ENCODE assay signal across 22 cellular contexts in the genomic region with DNA sequence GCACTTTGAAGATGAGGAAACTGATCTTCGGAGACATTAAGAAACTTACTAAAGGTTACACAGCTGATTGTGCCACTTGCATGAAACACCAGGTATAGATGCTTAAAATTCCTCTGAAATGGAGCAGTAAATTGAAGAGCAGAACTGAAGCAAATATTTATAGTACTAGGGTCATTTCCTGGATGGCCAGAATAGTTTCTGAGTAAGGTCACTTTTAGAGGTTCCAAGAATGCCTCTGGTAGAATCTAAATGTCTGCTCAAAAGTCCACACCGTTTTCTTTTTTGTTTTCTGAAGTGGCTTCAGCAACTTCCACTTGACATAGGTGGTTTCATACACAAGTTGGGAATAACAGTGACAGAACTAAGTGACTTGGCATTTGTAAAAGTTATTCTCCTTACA. TPM values are rescaled to one million over a fixed set of nuclear protein-coding genes. Genes with fewer than 3 reads are reported as not detected.
DNase-seq lines count a peak whose midpoint lies in the region; ATAC-seq and TF ChIP-seq lines count a peak whose summit lies in the region.
"Had no signal": no experiment of that assay in that cellular context is flagged by ENCODE, and none has a peak within 500 bp of the region (broad histone marks: within the 10 kb centered on the region; RNA-seq: fewer than 3 reads in every experiment).

No MANE protein-coding gene starts in this region.

- no peak overlapping the region for H3K27ac Mint-ChIP-seq in GM23338
- H3K27ac Mint-ChIP-seq in naive thymus-derived CD8-positive, alpha-beta T cell, result no peak overlapping the region
- H3K27ac Mint-ChIP-seq: activated CD4-positive, alpha-beta T cell treated with anti-CD3 and anti-CD28 coated beads, Interleukin-2, amount 10 ng/mL, durations not matched to agents 24 days and 14 days; activated naive CD4-positive, alpha-beta T cell treated with anti-CD3 and anti-CD28 coated beads, Interleukin-2, amount 10 ng/mL, durations not matched to agents 7 days and 5 days; CD4-positive, CD25-positive, alpha-beta regulatory T cell; natural killer cell treated with Interleukin-12 subunit alpha and Interleukin-12 subunit beta and Interleukin-15 and Interleukin-18, amount 100 ng/mL, for 72 hours had no signal

- ATAC-seq in GM23338, result no peak
- no peak for ATAC-seq in HG03521 (IDR thresholded peaks at IDR 0.05; ENCODE audit: unreplicated experiment)
- ATAC-seq in naive thymus-derived CD8-positive, alpha-beta T cell, result no peak
- ATAC-seq: esophagus mucosa; natural killer cell treated with Interleukin-12 subunit alpha and Interleukin-12 subunit beta and Interleukin-15 and Interleukin-18, amount 100 ng/mL, for 72 hours had no signal

- no peaks in the 10 kb centered on the region for H4K20me1 ChIP-seq in GM23338 (replicated peaks; ENCODE audit: insufficient read depth)

- no peaks in the 10 kb centered on the region for H3K36me3 Mint-ChIP-seq in GM23338 (ENCODE audit: low read depth)
- no peaks in the 10 kb centered on the region for H3K36me3 Mint-ChIP-seq in naive thymus-derived CD8-positive, alpha-beta T cell
- H3K36me3 Mint-ChIP-seq: activated naive CD4-positive, alpha-beta T cell treated with anti-CD3 and anti-CD28 coated beads, Interleukin-2, amount 10 ng/mL, durations not matched to agents 7 days and 5 days; CD4-positive, CD25-positive, alpha-beta regulatory T cell; natural killer cell treated with Interleukin-12 subunit alpha and Interleukin-12 subunit beta and Interleukin-15 and Interleukin-18, amount 100 ng/mL, for 72 hours had no signal

- H3K36me3 ChIP-seq in GM23338 (ENCODE audit: insufficient read depth), result no peaks in the 10 kb centered on the region
- H3K36me3 ChIP-seq: brain microvascular endothelial cell had no signal

- in situ Hi-C loops in G401 (cut with HindIII; ENCODE audit: low sequenced_read_pairs), result no loop called here

- no peaks in the 10 kb centered on the region for H3F3A ChIP-seq in GM23338 (replicated peaks; ENCODE audit: low read depth)

- no peaks in the 10 kb centered on the region for H3K27me3 ChIP-seq in GM23338 (ENCODE audit: insufficient read depth)
- H3K27me3 ChIP-seq: brain microvascular endothelial cell had no signal

- no peak overlapping the region for H2AFZ ChIP-seq in GM23338

- no peaks in the 10 kb centered on the region for H3K79me2 ChIP-seq in GM23338 (replicated peaks; ENCODE audit: insufficient read depth)

- H3K4me3 Mint-ChIP-seq in GM23338, result no peak overlapping the region
- H3K4me3 Mint-ChIP-seq in naive thymus-derived CD8-positive, alpha-beta T cell, result no peak overlapping the region
- H3K4me3 Mint-ChIP-seq: activated CD4-positive, alpha-beta T cell treated with anti-CD3 and anti-CD28 coated beads, Interleukin-2, amount 10 ng/mL, durations not matched to agents 24 days and 14 days; activated naive CD4-positive, alpha-beta T cell treated with anti-CD3 and anti-CD28 coated beads, Interleukin-2, amount 10 ng/mL, durations not matched to agents 7 days and 5 days; CD4-positive, CD25-positive, alpha-beta regulatory T cell; natural killer cell treated with Interleukin-12 subunit alpha and Interleukin-12 subunit beta and Interleukin-15 and Interleukin-18, amount 100 ng/mL, for 72 hours had no signal

- no peaks in the 10 kb centered on the region for H3K9me2 ChIP-seq in GM23338 (ENCODE audit: insufficient read depth)

- peaks cover 63% of the 10 kb centered on the region for H3K4me1 Mint-ChIP-seq in GM23338
- no peaks in the 10 kb centered on the region for H3K4me1 Mint-ChIP-seq in naive thymus-derived CD8-positive, alpha-beta T cell
- H3K4me1 Mint-ChIP-seq: activated CD4-positive, alpha-beta T cell treated with anti-CD3 and anti-CD28 coated beads, Interleukin-2, amount 10 ng/mL, durations not matched to agents 24 days and 14 days; activated naive CD4-positive, alpha-beta T cell treated with anti-CD3 and anti-CD28 coated beads, Interleukin-2, amount 10 ng/mL, durations not matched to agents 7 days and 5 days; CD4-positive, CD25-positive, alpha-beta regulatory T cell had no signal

- DNase-seq in EH (ENCODE audit: low read depth) (peak; percentile 65), M059J (ENCODE audit: low read depth) (peak; percentile 55), fibroblast of villous mesenchyme (ENCODE audit: low read depth) (peak; percentile 13), renal cortical epithelial cell (ENCODE audit: low read depth) (peak; percentile 35), G401 (ENCODE audit: low spot score) (no peak), GM23338 (ENCODE audit: low spot score) (no peak)
- DNase-seq in naive thymus-derived CD8-positive, alpha-beta T cell, result no peak
- DNase-seq: activated CD4-positive, alpha-beta T cell treated with anti-CD3 and anti-CD28 coated beads, Interleukin-2, amount 10 ng/mL, durations not matched to agents 24 days and 14 days; activated naive CD4-positive, alpha-beta T cell treated with anti-CD3 and anti-CD28 coated beads, Interleukin-2, amount 10 ng/mL, durations not matched to agents 7 days and 5 days; brain microvascular endothelial cell; CD4-positive, CD25-positive, alpha-beta regulatory T cell; H7; NCI-H510A; SIG-M5 had no signal

- H3K27me3 Mint-ChIP-seq in GM23338 (ENCODE audit: insufficient read depth, low read depth, poor library complexity), result peaks cover 2% of the 10 kb centered on the region
- peaks cover 3 to 34% (median 13%) of the 10 kb centered on the region in 5 donors for H3K27me3 Mint-ChIP-seq in naive thymus-derived CD8-positive, alpha-beta T cell

- H3K4me3 ChIP-seq in fibroblast of villous mesenchyme (ENCODE audit: low read depth, low read length) (no peak overlapping the region), GM23338 (no peak overlapping the region)

- no peak overlapping the region for H3K27ac ChIP-seq in GM23338 (ENCODE audit: low read depth)
- H3K27ac ChIP-seq: brain microvascular endothelial cell, KMS-11 had no signal

- TF ChIP-seq CTCF in fibroblast of villous mesenchyme (IDR thresholded peaks at IDR 0.05; ENCODE audit: insufficient read depth, low read depth, low read length) (no peak), GM23338 (conservative IDR thresholded peaks at IDR 0.05; ENCODE audit: low read depth in 2 of 2) (no peak)

- POLR2A ChIA-PET in naive thymus-derived CD8-positive, alpha-beta T cell (lab: Charles Lee), result no interaction called here

- peaks cover 41% of the 10 kb centered on the region for H3K4me1 ChIP-seq in GM23338 (ENCODE audit: insufficient read depth)

- H3K9me3 Mint-ChIP-seq in GM23338, result no peaks in the 10 kb centered on the region
- no peaks in the 10 kb centered on the region for H3K9me3 Mint-ChIP-seq in naive thymus-derived CD8-positive, alpha-beta T cell
- H3K9me3 Mint-ChIP-seq: activated CD4-positive, alpha-beta T cell treated with anti-CD3 and anti-CD28 coated beads, Interleukin-2, amount 10 ng/mL, durations not matched to agents 24 days and 14 days; activated naive CD4-positive, alpha-beta T cell treated with anti-CD3 and anti-CD28 coated beads, Interleukin-2, amount 10 ng/mL, durations not matched to agents 7 days and 5 days; natural killer cell treated with Interleukin-12 subunit alpha and Interleukin-12 subunit beta and Interleukin-15 and Interleukin-18, amount 100 ng/mL, for 72 hours had no signal

- no peak overlapping the region for H3K4me2 ChIP-seq in GM23338
- H3K4me2 ChIP-seq: KMS-11 had no signal

TF ChIP-seq in GM23338, 12 proteins besides CTCF, POLR2A, EP300 and RAD21 (continues in another document):
- TF ChIP-seq, protein P1, sequence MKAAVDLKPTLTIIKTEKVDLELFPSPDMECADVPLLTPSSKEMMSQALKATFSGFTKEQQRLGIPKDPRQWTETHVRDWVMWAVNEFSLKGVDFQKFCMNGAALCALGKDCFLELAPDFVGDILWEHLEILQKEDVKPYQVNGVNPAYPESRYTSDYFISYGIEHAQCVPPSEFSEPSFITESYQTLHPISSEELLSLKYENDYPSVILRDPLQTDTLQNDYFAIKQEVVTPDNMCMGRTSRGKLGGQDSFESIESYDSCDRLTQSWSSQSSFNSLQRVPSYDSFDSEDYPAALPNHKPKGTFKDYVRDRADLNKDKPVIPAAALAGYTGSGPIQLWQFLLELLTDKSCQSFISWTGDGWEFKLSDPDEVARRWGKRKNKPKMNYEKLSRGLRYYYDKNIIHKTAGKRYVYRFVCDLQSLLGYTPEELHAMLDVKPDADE (IDR thresholded peaks at IDR 0.05), result no peak
- TF ChIP-seq ZNF114 (CRISPR knock-in tag; IDR thresholded peaks at IDR 0.05) (no peak), CREB1 (CRISPR knock-in tag; IDR thresholded peaks at IDR 0.05; ENCODE audit: low read depth) (no peak), NANOG (IDR thresholded peaks at IDR 0.05; ENCODE audit: borderline replicate concordance) (no peak), POLR2AphosphoS5 (IDR thresholded peaks at IDR 0.05; ENCODE audit: low read depth) (no peak), ZNF331 (CRISPR knock-in tag; IDR thresholded peaks at IDR 0.05; ENCODE audit: low read depth) (no peak), JUNB (IDR thresholded peaks at IDR 0.05; ENCODE audit: unreplicated experiment) (no peak), EZH2 (IDR thresholded peaks at IDR 0.05; ENCODE audit: low read depth, unreplicated experiment) (no peak), STAT1 (IDR thresholded peaks at IDR 0.05; ENCODE audit: unreplicated experiment) (no peak)

RNA-seq across cellular contexts. Expression of gene TPH2, which starts 19.4 kb away (rescaled TPM):
- total RNA-seq in M059J (2014; rRNA removed; shearing (Covaris generic)), result not detected in 2 replicates
- total RNA-seq in fibroblast of villous mesenchyme, result not detected in 2 replicates
- total RNA-seq in renal cortical epithelial cell, result 0.05 TPM in 1 of 2 replicates, not detected in the other
- not detected in 2 replicates for total RNA-seq in G401 (2014; rRNA removed; shearing (Covaris generic))
- total RNA-seq in GM23338 (2014; rRNA removed; shearing (Covaris generic)), result 1.0 and 1.4 TPM in 2 replicates
- polyA plus RNA-seq in GM23338 (2016; fragmentation: Nextera tagmentation; extraction: Ambion mirVana), result 0.54 and 0.94 TPM in 2 replicates
- not detected for total RNA-seq in naive thymus-derived CD8-positive, alpha-beta T cell
- not detected for polyA plus RNA-seq in naive thymus-derived CD8-positive, alpha-beta T cell
- total RNA-seq: activated CD4-positive, alpha-beta T cell treated with anti-CD3 and anti-CD28 coated beads, Interleukin-2, amount 10 ng/mL, durations not matched to agents 24 days and 14 days; CD4-positive, CD25-positive, alpha-beta regulatory T cell; Daoy; dermis microvascular lymphatic vessel endothelial cell; esophagus mucosa; H7; lower leg skin; natural killer cell treated with Interleukin-12 subunit alpha and Interleukin-12 subunit beta and Interleukin-15 and Interleukin-18, amount 100 ng/mL, for 72 hours; pulmonary artery endothelial cell had no signal
- polyA plus RNA-seq: CD4-positive, CD25-positive, alpha-beta regulatory T cell had no signal

Comparison
In these comparisons a context has a peak if more than half of its experiments do, and no peak if none do; other contexts are left out.
1. DNase-seq: peak in EH (single experiment), M059J (single experiment), fibroblast of villous mesenchyme (single experiment) and renal cortical epithelial cell (single experiment); none in G401 (single experiment), GM23338 (single experiment) and naive thymus-derived CD8-positive, alpha-beta T cell (0 of 10).